ENCODE assay signal across 26 cellular contexts in genomic region chr10:93488956-93489528, GRCh38. TPM values are rescaled to one million over a fixed set of nuclear protein-coding genes. Genes with fewer than 3 reads are reported as not detected.
DNase-seq lines count a peak whose midpoint lies in the region; ATAC-seq, FAIRE-seq and TF ChIP-seq lines count a peak whose summit lies in the region.
"Had no signal": no experiment of that assay in that cellular context is flagged by ENCODE, and none has a peak within 500 bp of the region (broad histone marks: within the 10 kb centered on the region; RNA-seq: fewer than 3 reads in every experiment).

No MANE protein-coding gene starts in this region.

- H3K4me3 ChIP-seq in astrocyte (ENCODE audit: insufficient read depth, low read depth, low read length), result no peak overlapping the region
- H3K4me3 ChIP-seq: K562 had no signal

- no peaks in the 10 kb centered on the region for H3K27me3 ChIP-seq in astrocyte (ENCODE audit: insufficient read depth, low read length)

- no peak for FAIRE-seq in astrocyte (lab: Jason Lieb, UNC)
- FAIRE-seq: GM18507, H54, K562 had no signal

- H3K4me1 Mint-ChIP-seq in astrocyte (ENCODE audit: low read depth, unreplicated experiment), result peaks cover 9% of the 10 kb centered on the region
- H3K4me1 Mint-ChIP-seq: CD8-positive, alpha-beta memory T cell had no signal

- no peak overlapping the region for H3K4me2 ChIP-seq in astrocyte (ENCODE audit: low read length)

- no peaks in the 10 kb centered on the region for H3K9me3 Mint-ChIP-seq in astrocyte (ENCODE audit: unreplicated experiment)
- H3K9me3 Mint-ChIP-seq: CD8-positive, alpha-beta memory T cell had no signal

- no peak overlapping the region for H3K4me3 Mint-ChIP-seq in astrocyte (ENCODE audit: unreplicated experiment)
- H3K4me3 Mint-ChIP-seq: CD8-positive, alpha-beta memory T cell had no signal

- no peak overlapping the region for H2AFZ ChIP-seq in astrocyte (ENCODE audit: low read depth, low read length)

- H3K27ac ChIP-seq in astrocyte (ENCODE audit: low read depth, low read length), result peak overlapping the region; percentile 3
- H3K27ac ChIP-seq: C4-2B had no signal

- H3K79me2 ChIP-seq in astrocyte (ENCODE audit: insufficient read depth, low read length), result no peaks in the 10 kb centered on the region

- H3K9me3 ChIP-seq in astrocyte (ENCODE audit: insufficient read depth, low read depth, low read length), result no peaks in the 10 kb centered on the region

- TF ChIP-seq CTCF in astrocyte (IDR thresholded peaks at IDR 0.05; ENCODE audit: insufficient read depth, low read depth, low read length), result no peak

- no peak overlapping the region for H3K27ac Mint-ChIP-seq in astrocyte (ENCODE audit: unreplicated experiment)

- no peak for ATAC-seq in GM21390 (IDR thresholded peaks at IDR 0.05; ENCODE audit: unreplicated experiment)
- ATAC-seq in HG03354 (IDR thresholded peaks at IDR 0.05; ENCODE audit: poor library complexity, severe bottlenecking, unreplicated experiment), result no peak
- ATAC-seq: K562, Panc1, SK-N-SH treated with all-trans-retinoic acid at 6 μM for 48 hours had no signal

- H4K20me1 ChIP-seq in astrocyte (ENCODE audit: insufficient read depth, low read length), result no peaks in the 10 kb centered on the region

- H3K27me3 Mint-ChIP-seq in astrocyte (ENCODE audit: low read depth, unreplicated experiment), result no peaks in the 10 kb centered on the region

- no peaks in the 10 kb centered on the region for H3K4me1 ChIP-seq in astrocyte (ENCODE audit: insufficient read depth, low read length)

- H3K9ac ChIP-seq in astrocyte (ENCODE audit: low read length), result no peak overlapping the region

- no peaks in the 10 kb centered on the region for H3K36me3 ChIP-seq in astrocyte (ENCODE audit: insufficient read depth, low read length)

- DNase-seq in Daoy (ENCODE audit: low read depth), result peak; percentile 48
- DNase-seq in astrocyte (ENCODE audit: low read depth), result no peak
- peak; percentile 44 for DNase-seq in fibroblast of gingiva (ENCODE audit: low read depth)
- DNase-seq in renal cortical epithelial cell (ENCODE audit: low read depth), result peak; percentile 81
- DNase-seq in NCI-H128 (lab: John Stamatoyannopoulos, UW; ENCODE audit: unreplicated experiment), result no peak
- DNase-seq: 8988T; Calu3; CD8-positive, alpha-beta memory T cell; DMS153; GDM1; MM.1S; NCI-H1092 treated with DMSO at 0.1 percent for 48 hours; NCI-H1694; NCI-H2081; NCI-H2171; NCI-H345; NCI-H524; SIG-M5 had no signal

- H3K36me3 Mint-ChIP-seq in astrocyte (ENCODE audit: low read depth, unreplicated experiment), result peaks cover 2% of the 10 kb centered on the region

RNA-seq across cellular contexts. Expression of gene MYOF, which starts 6.9 kb away (rescaled TPM):
- total RNA-seq in Daoy (2014; rRNA removed; shearing (Covaris generic)), result 124 and 132 TPM in 2 replicates
- total RNA-seq in astrocyte (299 and 306 TPM in 2 replicates), renal cortical epithelial cell (268 and 607 TPM in 2 replicates)

RNA-seq across cellular contexts. Expression of gene CEP55, which starts 7.4 kb away (rescaled TPM):
- total RNA-seq in Daoy (2014; rRNA removed; shearing (Covaris generic)), result 98.9 and 128 TPM in 2 replicates
- total RNA-seq in astrocyte (2.0 and 3.7 TPM in 2 replicates), renal cortical epithelial cell (1.8 and 36.8 TPM in 2 replicates)

Comparison
In these comparisons a context has a peak if more than half of its experiments do, and no peak if none do; other contexts are left out.
1. DNase-seq: peak in Daoy (single experiment), fibroblast of gingiva (single experiment) and renal cortical epithelial cell (single experiment); none in astrocyte (single experiment) and NCI-H128 (single experiment).